In genomic region chr12:107895966-107896365, GRCh38 we compare ENCODE assay signal across 38 cellular contexts.
"Had no signal": no experiment of that assay in that cellular context is flagged by ENCODE, and none has a peak within 500 bp of the region (broad histone marks: within the 10 kb centered on the region; RNA-seq: fewer than 3 reads in every experiment).

No MANE protein-coding gene starts in this region.

- H3K4me1 ChIP-seq: adrenal gland, ascending aorta, body of pancreas, breast epithelium had no signal

- H3K27ac Mint-ChIP-seq: activated naive CD4-positive, alpha-beta T cell treated with anti-CD3 and anti-CD28 coated beads for 36 hours; activated naive CD4-positive, alpha-beta T cell treated with anti-CD3 and anti-CD28 coated beads, Interleukin-2, amount 10 ng/mL, durations not matched to agents 7 days and 5 days; activated naive CD4-positive, alpha-beta T cell treated with anti-CD3 and anti-CD28 coated beads, Interleukin-2, amount 50 U/mL, for 24 hours; activated naive CD4-positive, alpha-beta T cell treated with anti-CD3 and anti-CD28 coated beads, Interleukin-2, amount 50 U/mL, for 72 hours; activated naive CD8-positive, alpha-beta T cell; activated naive CD8-positive, alpha-beta T cell treated with anti-CD3 and anti-CD28 coated beads for 36 hours; activated naive CD8-positive, alpha-beta T cell treated with anti-CD3 and anti-CD28 coated beads, Interleukin-2, amount 10 ng/mL, durations not matched to agents 7 days and 5 days; activated naive CD8-positive, alpha-beta T cell treated with anti-CD3 and anti-CD28 coated beads, Interleukin-2, amount 50 U/mL, for 24 hours; activated T-cell treated with anti-CD3 and anti-CD28 coated beads, Interleukin-2, amount 50 U/mL, for 24 hours; activated T-cell treated with anti-CD3 and anti-CD28 coated beads, Interleukin-2, amount 50 U/mL, for 72 hours; activated T-helper 1 cell treated with anti-CD3 and anti-CD28 coated beads, Interleukin-12 subunit alpha, Interleukin-12 subunit beta, Interleukin-2, Interleukin-4 antibody, amounts not matched to agents 30 ng/mL and 10 ng/mL and 1 ng/mL, durations not matched to agents 14 hours and 24 hours and 36 hours; activated T-helper 17 cell treated with anti-CD3 and anti-CD28 coated beads, Interleukin-2, amount 50 U/mL, for 72 hours; activated T-helper 2 cell treated with anti-CD3 and anti-CD28 coated beads, Interferon-gamma antibody, Interleukin-2, Interleukin-4, amounts not matched to agents 10 μg/mL and 5 μg/mL and 100 μg/mL, durations not matched to agents 14 hours and 24 hours and 36 hours; brain had no signal

- H3K36me3 ChIP-seq: adrenal gland, ascending aorta, brain microvascular endothelial cell, breast epithelium, cardiac muscle cell had no signal

- H3K9me3 ChIP-seq: adrenal gland, ascending aorta, body of pancreas, breast epithelium had no signal

- H3K9me3 Mint-ChIP-seq: activated naive CD4-positive, alpha-beta T cell treated with anti-CD3 and anti-CD28 coated beads for 36 hours; activated naive CD4-positive, alpha-beta T cell treated with anti-CD3 and anti-CD28 coated beads, Interleukin-2, amount 10 ng/mL, durations not matched to agents 7 days and 5 days; activated naive CD4-positive, alpha-beta T cell treated with anti-CD3 and anti-CD28 coated beads, Interleukin-2, amount 50 U/mL, for 24 hours; activated naive CD4-positive, alpha-beta T cell treated with anti-CD3 and anti-CD28 coated beads, Interleukin-2, amount 50 U/mL, for 72 hours; activated naive CD8-positive, alpha-beta T cell treated with anti-CD3 and anti-CD28 coated beads for 36 hours; activated naive CD8-positive, alpha-beta T cell treated with anti-CD3 and anti-CD28 coated beads, Interleukin-2, amount 10 ng/mL, durations not matched to agents 7 days and 5 days; activated naive CD8-positive, alpha-beta T cell treated with anti-CD3 and anti-CD28 coated beads, Interleukin-2, amount 50 U/mL, for 24 hours; activated T-cell treated with anti-CD3 and anti-CD28 coated beads, Interleukin-2, amount 50 U/mL, for 24 hours; activated T-cell treated with anti-CD3 and anti-CD28 coated beads, Interleukin-2, amount 50 U/mL, for 4 hours; activated T-cell treated with anti-CD3 and anti-CD28 coated beads, Interleukin-2, amount 50 U/mL, for 72 hours; activated T-helper 1 cell treated with anti-CD3 and anti-CD28 coated beads, Interleukin-12 subunit alpha, Interleukin-12 subunit beta, Interleukin-2, Interleukin-4 antibody, amounts not matched to agents 30 ng/mL and 10 ng/mL and 1 ng/mL, durations not matched to agents 14 hours and 24 hours and 36 hours; activated T-helper 17 cell treated with anti-CD3 and anti-CD28 coated beads, Interleukin-2, amount 50 U/mL, for 72 hours; activated T-helper 2 cell treated with anti-CD3 and anti-CD28 coated beads, Interferon-gamma antibody, Interleukin-2, Interleukin-4, amounts not matched to agents 10 μg/mL and 5 μg/mL and 100 μg/mL, durations not matched to agents 14 hours and 24 hours and 36 hours; brain; central memory CD8-positive, alpha-beta T cell had no signal

- H3K27ac ChIP-seq: adrenal gland, ascending aorta, body of pancreas, brain microvascular endothelial cell, breast epithelium, cardiac muscle cell had no signal

- DNase-seq: activated effector memory CD4-positive, alpha-beta T cell treated with anti-CD3 and anti-CD28 coated beads, Interleukin-2, amount 50 U/mL, for 16 hours; activated effector memory CD4-positive, alpha-beta T cell treated with Interleukin-2 at 50 U/mL for 16 hours; activated gamma-delta T cell; activated gamma-delta T cell treated with Interleukin-2 at 50 U/mL for 16 hours; activated naive CD4-positive, alpha-beta T cell; activated naive CD4-positive, alpha-beta T cell treated with anti-CD3 and anti-CD28 coated beads for 36 hours; activated naive CD4-positive, alpha-beta T cell treated with anti-CD3 and anti-CD28 coated beads, Interleukin-2, amount 10 ng/mL, durations not matched to agents 7 days and 5 days; activated naive CD4-positive, alpha-beta T cell treated with anti-CD3 and anti-CD28 coated beads, Interleukin-2, amount 50 U/mL, for 16 hours; activated naive CD4-positive, alpha-beta T cell treated with Interleukin-2 at 50 U/mL for 16 hours; activated naive CD8-positive, alpha-beta T cell treated with anti-CD3 and anti-CD28 coated beads for 36 hours; activated naive CD8-positive, alpha-beta T cell treated with anti-CD3 and anti-CD28 coated beads, Interleukin-2, amount 10 ng/mL, durations not matched to agents 7 days and 5 days; activated naive CD8-positive, alpha-beta T cell treated with anti-CD3 and anti-CD28 coated beads, Interleukin-2, amount 50 U/mL, for 24 hours; activated T-cell treated with anti-CD3 and anti-CD28 coated beads, Interleukin-2, amount 50 U/mL, for 1 hour; activated T-cell treated with anti-CD3 and anti-CD28 coated beads, Interleukin-2, amount 50 U/mL, for 24 hours; activated T-cell treated with anti-CD3 and anti-CD28 coated beads, Interleukin-2, amount 50 U/mL, for 4 hours; activated T-cell treated with anti-CD3 and anti-CD28 coated beads, Interleukin-2, amount 50 U/mL, for 48 hours; activated T-cell treated with anti-CD3 and anti-CD28 coated beads, Interleukin-2, amount 50 U/mL, for 72 hours; adrenal gland; amniotic stem cell; amygdala; anterior cingulate cortex; aorta; body of pancreas; brain microvascular endothelial cell; caudate nucleus; central memory CD4-positive, alpha-beta T cell; cerebellar nuclear complex had no signal

- H3K4me3 Mint-ChIP-seq: activated naive CD4-positive, alpha-beta T cell treated with anti-CD3 and anti-CD28 coated beads for 36 hours; activated naive CD4-positive, alpha-beta T cell treated with anti-CD3 and anti-CD28 coated beads, Interleukin-2, amount 10 ng/mL, durations not matched to agents 7 days and 5 days; activated naive CD4-positive, alpha-beta T cell treated with anti-CD3 and anti-CD28 coated beads, Interleukin-2, amount 50 U/mL, for 24 hours; activated naive CD8-positive, alpha-beta T cell; activated naive CD8-positive, alpha-beta T cell treated with anti-CD3 and anti-CD28 coated beads for 36 hours; activated naive CD8-positive, alpha-beta T cell treated with anti-CD3 and anti-CD28 coated beads, Interleukin-2, amount 10 ng/mL, durations not matched to agents 7 days and 5 days; activated naive CD8-positive, alpha-beta T cell treated with anti-CD3 and anti-CD28 coated beads, Interleukin-2, amount 50 U/mL, for 24 hours; activated T-cell treated with anti-CD3 and anti-CD28 coated beads, Interleukin-2, amount 50 U/mL, for 24 hours; activated T-cell treated with anti-CD3 and anti-CD28 coated beads, Interleukin-2, amount 50 U/mL, for 4 hours; activated T-cell treated with anti-CD3 and anti-CD28 coated beads, Interleukin-2, amount 50 U/mL, for 72 hours; activated T-helper 1 cell treated with anti-CD3 and anti-CD28 coated beads, Interleukin-12 subunit alpha, Interleukin-12 subunit beta, Interleukin-2, Interleukin-4 antibody, amounts not matched to agents 30 ng/mL and 10 ng/mL and 1 ng/mL, durations not matched to agents 14 hours and 24 hours and 36 hours; activated T-helper 17 cell treated with anti-CD3 and anti-CD28 coated beads, Interleukin-2, amount 50 U/mL, for 72 hours; brain; central memory CD8-positive, alpha-beta T cell had no signal

- H3K4me3 ChIP-seq: adrenal gland, ascending aorta, body of pancreas, breast epithelium, cardiac muscle cell had no signal

- H3K36me3 Mint-ChIP-seq: activated naive CD4-positive, alpha-beta T cell treated with anti-CD3 and anti-CD28 coated beads, Interleukin-2, amount 10 ng/mL, durations not matched to agents 7 days and 5 days; activated naive CD4-positive, alpha-beta T cell treated with anti-CD3 and anti-CD28 coated beads, Interleukin-2, amount 50 U/mL, for 24 hours; activated naive CD4-positive, alpha-beta T cell treated with anti-CD3 and anti-CD28 coated beads, Interleukin-2, amount 50 U/mL, for 72 hours; activated naive CD8-positive, alpha-beta T cell; activated naive CD8-positive, alpha-beta T cell treated with anti-CD3 and anti-CD28 coated beads for 36 hours; activated naive CD8-positive, alpha-beta T cell treated with anti-CD3 and anti-CD28 coated beads, Interleukin-2, amount 10 ng/mL, durations not matched to agents 7 days and 5 days; brain had no signal

- H3K4me1 Mint-ChIP-seq: activated naive CD4-positive, alpha-beta T cell treated with anti-CD3 and anti-CD28 coated beads, Interleukin-2, amount 10 ng/mL, durations not matched to agents 7 days and 5 days; activated naive CD4-positive, alpha-beta T cell treated with anti-CD3 and anti-CD28 coated beads, Interleukin-2, amount 50 U/mL, for 24 hours; activated naive CD8-positive, alpha-beta T cell treated with anti-CD3 and anti-CD28 coated beads for 36 hours; activated naive CD8-positive, alpha-beta T cell treated with anti-CD3 and anti-CD28 coated beads, Interleukin-2, amount 10 ng/mL, durations not matched to agents 7 days and 5 days; activated naive CD8-positive, alpha-beta T cell treated with anti-CD3 and anti-CD28 coated beads, Interleukin-2, amount 50 U/mL, for 24 hours; activated T-helper 17 cell treated with anti-CD3 and anti-CD28 coated beads, Interleukin-2, amount 50 U/mL, for 72 hours; brain; central memory CD8-positive, alpha-beta T cell had no signal
